ENCODE assay signal across 8 cellular contexts in genomic region chr9:128503870-128504269, GRCh38. TPM values are rescaled to one million over a fixed set of nuclear protein-coding genes. Genes with fewer than 3 reads are reported as not detected.
A peak's percentile ranks its signal among the peaks of the same experiment; 100 is the strongest.
DNase-seq lines count a peak whose midpoint lies in the region; ATAC-seq lines count a peak whose summit lies in the region.

No MANE protein-coding gene starts in this region.

- ATAC-seq in stimulated activated naive CD8-positive, alpha-beta T cell treated with anti-CD3 and anti-CD28 coated beads, Interleukin-15, Interleukin-2, amounts not matched to agents 100 U/mL and 50 U/mL, for 24 hours = no peak

- intact Hi-C loops in activated T-helper 1 cell treated with anti-CD3 and anti-CD28 coated beads, Interleukin-12 subunit alpha, Interleukin-12 subunit beta, Interleukin-2, Interleukin-4 antibody, amounts not matched to agents 30 ng/mL and 10 ng/mL and 1 ng/mL, durations not matched to agents 14 hours and 24 hours and 36 hours (cut with micrococcal nuclease) = loop anchor here (1.0 to 2.0 kb wide), 8 partner anchors 48 to 577 kb away; partner anchors contain the start of genes DOLPP1, DYNC2I2, ENDOG and ODF2

- peaks cover 22% of the 10 kb centered on the region for H3K4me1 Mint-ChIP-seq in activated T-helper 1 cell treated with anti-CD3 and anti-CD28 coated beads, Interleukin-12 subunit alpha, Interleukin-12 subunit beta, Interleukin-2, Interleukin-4 antibody, amounts not matched to agents 30 ng/mL and 10 ng/mL and 1 ng/mL, durations not matched to agents 14 hours and 24 hours and 36 hours (ENCODE audit: low read depth)

- peak; percentile 49 for DNase-seq in AG08396 (ENCODE audit: low spot score)
- peak; percentile 25 for DNase-seq in HCEC 1CT
- no peak for DNase-seq in activated T-helper 1 cell treated with anti-CD3 and anti-CD28 coated beads, Interleukin-12 subunit alpha, Interleukin-12 subunit beta, Interleukin-2, Interleukin-4 antibody, amounts not matched to agents 30 ng/mL and 10 ng/mL and 1 ng/mL, durations not matched to agents 14 hours and 24 hours and 36 hours (ENCODE audit: low spot score)
- DNase-seq in stimulated activated naive CD8-positive, alpha-beta T cell treated with anti-CD3 and anti-CD28 coated beads, Interleukin-15, Interleukin-2, amounts not matched to agents 100 U/mL and 50 U/mL, for 24 hours = peak; percentile 13
- DNase-seq in anterior cingulate cortex (lab: John Stamatoyannopoulos, UW) = no peak
- no peak for DNase-seq in pons (ENCODE audit: low spot score)
- DNase-seq in stimulated activated CD8-positive, alpha-beta memory T cell treated with anti-CD3 and anti-CD28 coated beads, Interleukin-4, amount 100 ng/mL, for 48 hours = no peak

- peaks cover 17% of the 10 kb centered on the region for H3K36me3 Mint-ChIP-seq in activated T-helper 1 cell treated with anti-CD3 and anti-CD28 coated beads, Interleukin-12 subunit alpha, Interleukin-12 subunit beta, Interleukin-2, Interleukin-4 antibody, amounts not matched to agents 30 ng/mL and 10 ng/mL and 1 ng/mL, durations not matched to agents 14 hours and 24 hours and 36 hours (ENCODE audit: low read depth)

- H3K4me3 ChIP-seq in iPS-18c (ENCODE audit: insufficient read depth, low read depth, low read length) = peak overlapping the region; percentile 95; the same call in 1 of the 2 replicates

- no peaks in the 10 kb centered on the region for H3K9me3 Mint-ChIP-seq in activated T-helper 1 cell treated with anti-CD3 and anti-CD28 coated beads, Interleukin-12 subunit alpha, Interleukin-12 subunit beta, Interleukin-2, Interleukin-4 antibody, amounts not matched to agents 30 ng/mL and 10 ng/mL and 1 ng/mL, durations not matched to agents 14 hours and 24 hours and 36 hours

- H3K9me3 ChIP-seq in iPS-18c (ENCODE audit: control insufficient read depth, insufficient read depth, low read length) = no peaks in the 10 kb centered on the region

- no peaks in the 10 kb centered on the region for H3K27me3 Mint-ChIP-seq in activated T-helper 1 cell treated with anti-CD3 and anti-CD28 coated beads, Interleukin-12 subunit alpha, Interleukin-12 subunit beta, Interleukin-2, Interleukin-4 antibody, amounts not matched to agents 30 ng/mL and 10 ng/mL and 1 ng/mL, durations not matched to agents 14 hours and 24 hours and 36 hours (ENCODE audit: insufficient read depth)

- peak overlapping the region; percentile 99 for H3K4me3 Mint-ChIP-seq in activated T-helper 1 cell treated with anti-CD3 and anti-CD28 coated beads, Interleukin-12 subunit alpha, Interleukin-12 subunit beta, Interleukin-2, Interleukin-4 antibody, amounts not matched to agents 30 ng/mL and 10 ng/mL and 1 ng/mL, durations not matched to agents 14 hours and 24 hours and 36 hours

- H3K27ac Mint-ChIP-seq in activated T-helper 1 cell treated with anti-CD3 and anti-CD28 coated beads, Interleukin-12 subunit alpha, Interleukin-12 subunit beta, Interleukin-2, Interleukin-4 antibody, amounts not matched to agents 30 ng/mL and 10 ng/mL and 1 ng/mL, durations not matched to agents 14 hours and 24 hours and 36 hours = peak overlapping the region; percentile 55

RNA-seq across cellular contexts. Expression of gene GLE1, which starts 0.6 kb away (rescaled TPM):
- total RNA-seq in activated T-helper 1 cell treated with anti-CD3 and anti-CD28 coated beads, Interleukin-12 subunit alpha, Interleukin-12 subunit beta, Interleukin-2, Interleukin-4 antibody, amounts not matched to agents 30 ng/mL and 10 ng/mL and 1 ng/mL, durations not matched to agents 14 hours and 24 hours and 36 hours = 51.4 and 52.0 TPM in 2 replicates

RNA-seq across cellular contexts. Expression of gene ODF2, which starts 48.1 kb away (rescaled TPM):
- 55.6 and 57.6 TPM in 2 replicates for total RNA-seq in activated T-helper 1 cell treated with anti-CD3 and anti-CD28 coated beads, Interleukin-12 subunit alpha, Interleukin-12 subunit beta, Interleukin-2, Interleukin-4 antibody, amounts not matched to agents 30 ng/mL and 10 ng/mL and 1 ng/mL, durations not matched to agents 14 hours and 24 hours and 36 hours

RNA-seq across cellular contexts. Expression of gene SPTAN1, which starts 48.5 kb away (rescaled TPM):
- 298 and 304 TPM in 2 replicates for total RNA-seq in activated T-helper 1 cell treated with anti-CD3 and anti-CD28 coated beads, Interleukin-12 subunit alpha, Interleukin-12 subunit beta, Interleukin-2, Interleukin-4 antibody, amounts not matched to agents 30 ng/mL and 10 ng/mL and 1 ng/mL, durations not matched to agents 14 hours and 24 hours and 36 hours

Comparison
In these comparisons a context has a peak if more than half of its experiments do, and no peak if none do; other contexts are left out.
1. DNase-seq: peak in AG08396 (single experiment), HCEC 1CT (single experiment) and stimulated activated naive CD8-positive, alpha-beta T cell treated with anti-CD3 and anti-CD28 coated beads, Interleukin-15, Interleukin-2, amounts not matched to agents 100 U/mL and 50 U/mL, for 24 hours (single experiment); none in activated T-helper 1 cell treated with anti-CD3 and anti-CD28 coated beads, Interleukin-12 subunit alpha, Interleukin-12 subunit beta, Interleukin-2, Interleukin-4 antibody, amounts not matched to agents 30 ng/mL and 10 ng/mL and 1 ng/mL, durations not matched to agents 14 hours and 24 hours and 36 hours (single experiment), anterior cingulate cortex (0 of 58), pons (single experiment) and stimulated activated CD8-positive, alpha-beta memory T cell treated with anti-CD3 and anti-CD28 coated beads, Interleukin-4, amount 100 ng/mL, for 48 hours (single experiment).